In the genomic region with DNA sequence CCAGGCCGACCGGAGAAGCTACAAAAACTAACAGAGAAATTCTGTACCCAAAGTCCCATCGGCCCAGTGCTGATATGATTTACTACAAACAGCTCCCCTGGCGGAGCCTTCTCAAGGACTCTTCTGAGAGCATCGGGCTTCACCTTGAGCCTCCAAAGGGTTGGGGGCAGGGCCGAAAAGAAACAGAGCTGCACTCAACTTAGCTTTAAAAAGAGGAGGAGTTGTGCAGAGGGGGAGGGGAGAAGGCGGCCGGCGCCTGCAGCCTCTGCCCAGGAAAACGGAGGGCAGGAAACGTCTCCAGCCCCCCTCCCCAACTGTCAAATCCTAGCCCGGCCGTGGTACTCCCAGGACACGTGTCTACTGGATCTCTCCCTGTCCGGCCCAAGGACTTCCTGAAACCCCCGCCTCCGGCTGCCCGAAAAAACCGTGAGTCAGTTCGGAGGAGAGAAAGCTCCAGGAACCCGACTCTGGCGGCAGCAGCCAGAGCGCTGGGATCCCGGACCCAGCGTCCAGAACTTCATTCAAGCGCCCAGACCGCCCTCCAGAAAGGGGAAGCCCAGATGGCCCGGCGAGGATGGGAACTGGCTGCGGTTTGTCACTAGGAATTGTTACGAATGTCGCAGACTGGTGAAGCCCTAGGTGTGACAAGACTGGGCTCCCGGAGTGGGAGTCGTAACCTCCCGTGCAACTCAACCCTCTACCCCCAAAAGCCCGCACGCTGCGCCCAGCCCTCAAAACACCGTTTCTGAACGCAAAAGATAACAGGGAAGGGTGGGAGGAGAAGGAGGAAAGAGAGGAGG, we compare ENCODE assay signal across 8 cellular contexts. TPM values are rescaled to one million over a fixed set of nuclear protein-coding genes. Genes with fewer than 3 reads are reported as not detected.
DNase-seq lines count a peak whose midpoint lies in the region; ATAC-seq and TF ChIP-seq lines count a peak whose summit lies in the region.

No MANE protein-coding gene starts in this region.

- H3K4me1 ChIP-seq in CD8-positive, alpha-beta T cell (ENCODE audit: insufficient read depth, low read length): peaks cover 8% of the 10 kb centered on the region

- CTCF ChIA-PET in CD8-positive, alpha-beta T cell (lab: Charles Lee): no interaction called here

- no peak for ATAC-seq in CD8-positive, alpha-beta T cell
- ATAC-seq in GM19372 (IDR thresholded peaks at IDR 0.05; ENCODE audit: low read depth, unreplicated experiment): peak; percentile 60
- ATAC-seq in Right ventricle myocardium inferior: peak; percentile 70
- ATAC-seq in GM21825 (IDR thresholded peaks at IDR 0.05; ENCODE audit: unreplicated experiment): no peak

- peaks cover 52% of the 10 kb centered on the region for H3K27me3 Mint-ChIP-seq in CD8-positive, alpha-beta T cell (ENCODE audit: low read depth)
- peaks cover 74% of the 10 kb centered on the region for H3K27me3 Mint-ChIP-seq in activated naive CD8-positive, alpha-beta T cell treated with anti-CD3 and anti-CD28 coated beads for 36 hours

- TF ChIP-seq CTCF in CD8-positive, alpha-beta T cell (IDR thresholded peaks at IDR 0.05): no peak

- no peaks in the 10 kb centered on the region for H3K9me3 Mint-ChIP-seq in CD8-positive, alpha-beta T cell
- no peaks in the 10 kb centered on the region for H3K9me3 Mint-ChIP-seq in activated naive CD8-positive, alpha-beta T cell treated with anti-CD3 and anti-CD28 coated beads for 36 hours

- intact Hi-C loops in CD8-positive, alpha-beta T cell (cut with DNase I, micrococcal nuclease): no loop called here
- intact Hi-C loops in Right ventricle myocardium inferior (cut with DNase I): loop anchor here (2.0 kb wide), 1 partner anchor 41 kb away; no protein-coding TSS in a partner anchor

- H3K4me1 Mint-ChIP-seq in CD8-positive, alpha-beta T cell (ENCODE audit: low read depth): peaks cover 17% of the 10 kb centered on the region
- peaks cover 15% of the 10 kb centered on the region for H3K4me1 Mint-ChIP-seq in activated naive CD8-positive, alpha-beta T cell treated with anti-CD3 and anti-CD28 coated beads for 36 hours

- no peaks in the 10 kb centered on the region for H3K36me3 ChIP-seq in CD8-positive, alpha-beta T cell (ENCODE audit: insufficient read depth, low read length)

- POLR2A ChIA-PET in CD8-positive, alpha-beta T cell (lab: Charles Lee): no interaction called here

- H3K27ac ChIP-seq in CD8-positive, alpha-beta T cell (ENCODE audit: low read depth, low read length): no peak overlapping the region

- no peak for DNase-seq in CD8-positive, alpha-beta T cell
- DNase-seq in NCI-H187 treated with DMSO at 0.1 percent for 48 hours (lab: John Stamatoyannopoulos, UW) (peak; percentile 9), Right ventricle myocardium inferior (ENCODE audit: missing footprints) (peak; percentile 70), occipital lobe (lab: John Stamatoyannopoulos, UW) (peak; percentile 14), NCI-H2171 treated with DMSO at 0.1 percent for 48 hours (lab: John Stamatoyannopoulos, UW) (no peak)
- peak; percentile 18 for DNase-seq in activated naive CD8-positive, alpha-beta T cell treated with anti-CD3 and anti-CD28 coated beads for 36 hours

- H3K27me3 ChIP-seq in CD8-positive, alpha-beta T cell (ENCODE audit: insufficient read depth, low read length): peaks cover 3% of the 10 kb centered on the region

- H3K36me3 Mint-ChIP-seq in CD8-positive, alpha-beta T cell: no peaks in the 10 kb centered on the region
- H3K36me3 Mint-ChIP-seq in activated naive CD8-positive, alpha-beta T cell treated with anti-CD3 and anti-CD28 coated beads for 36 hours: peaks cover 2% of the 10 kb centered on the region

- peak overlapping the region; percentile 28 for H3K4me3 ChIP-seq in CD8-positive, alpha-beta T cell (ENCODE audit: low read depth, low read length)

- peak overlapping the region; percentile 35 for H3K4me3 Mint-ChIP-seq in CD8-positive, alpha-beta T cell
- peak overlapping the region; percentile 47 for H3K4me3 Mint-ChIP-seq in activated naive CD8-positive, alpha-beta T cell treated with anti-CD3 and anti-CD28 coated beads for 36 hours

- no peak overlapping the region for H3K27ac Mint-ChIP-seq in CD8-positive, alpha-beta T cell
- no peak overlapping the region for H3K27ac Mint-ChIP-seq in activated naive CD8-positive, alpha-beta T cell treated with anti-CD3 and anti-CD28 coated beads for 36 hours

- no peaks in the 10 kb centered on the region for H3K9me3 ChIP-seq in CD8-positive, alpha-beta T cell (ENCODE audit: low read length)

RNA-seq across cellular contexts. Expression of a gene that starts 1.0 kb away (rescaled TPM):
- not detected for total RNA-seq in CD8-positive, alpha-beta T cell
- not detected for total RNA-seq in activated naive CD8-positive, alpha-beta T cell treated with anti-CD3 and anti-CD28 coated beads for 36 hours
- total RNA-seq in Right ventricle myocardium inferior (0.24 TPM), occipital lobe (21.5 TPM)

Comparison
In these comparisons a context has a peak if more than half of its experiments do, and no peak if none do; other contexts are left out.
1. ATAC-seq: peak in GM19372 (single experiment) and Right ventricle myocardium inferior (single experiment); none in CD8-positive, alpha-beta T cell (single experiment) and GM21825 (single experiment).
2. DNase-seq: peak in NCI-H187 treated with DMSO at 0.1 percent for 48 hours (single experiment), activated naive CD8-positive, alpha-beta T cell treated with anti-CD3 and anti-CD28 coated beads for 36 hours (single experiment), Right ventricle myocardium inferior (single experiment) and occipital lobe (single experiment); none in CD8-positive, alpha-beta T cell (0 of 7) and NCI-H2171 treated with DMSO at 0.1 percent for 48 hours (single experiment).
3. RNA of a gene that starts 1.0 kb away (total RNA-seq): 21.5 TPM in occipital lobe (single experiment); 0.24 TPM in Right ventricle myocardium inferior (single experiment), not detected in activated naive CD8-positive, alpha-beta T cell treated with anti-CD3 and anti-CD28 coated beads for 36 hours and not detected in CD8-positive, alpha-beta T cell; every median in the first group is over 10 times any median in the second.